Comparison of ENCODE assay signal across 23 cellular contexts in the genomic region with DNA sequence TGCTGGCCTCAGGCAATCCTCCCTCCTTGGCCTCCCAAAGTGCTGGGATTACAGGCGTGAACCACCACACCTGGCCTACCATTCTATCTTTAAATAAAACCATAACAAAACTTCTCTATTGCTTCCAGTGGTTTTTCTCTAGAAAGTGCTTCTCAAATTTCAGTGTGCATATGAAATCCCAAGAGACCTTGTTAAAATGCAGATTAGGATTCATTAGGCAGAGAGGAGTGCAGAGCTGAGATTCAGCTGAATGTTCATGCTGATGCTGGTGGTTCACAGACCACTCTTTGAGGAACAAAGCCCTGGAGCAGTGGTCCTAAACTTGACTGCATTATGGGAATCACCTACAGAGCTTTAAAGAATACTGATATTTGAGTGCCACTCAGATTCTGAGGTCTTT. TPM values are rescaled to one million over a fixed set of nuclear protein-coding genes. Genes with fewer than 3 reads are reported as not detected.
"Had no signal": no experiment of that assay in that cellular context is flagged by ENCODE, and none has a peak within 500 bp of the region (broad histone marks: within the 10 kb centered on the region; RNA-seq: fewer than 3 reads in every experiment).

No MANE protein-coding gene starts in this region.

- H3K9me3 ChIP-seq: ovary, testis, thyroid gland, transverse colon, vagina had no signal

- H3K4me2 ChIP-seq: smooth muscle cell had no signal

- ATAC-seq: natural killer cell; right lobe of liver; stimulated activated memory B cell treated with anti-CD40 and anti-IgM and Interleukin-4, amounts not matched to agents 10 μg/mL and 1 μg/mL and 100 μg/mL, for 72 hours; stimulated activated naive CD8-positive, alpha-beta T cell treated with anti-CD3 and anti-CD28 coated beads, Interleukin-15, Interleukin-2, amounts not matched to agents 100 U/mL and 50 U/mL, for 24 hours had no signal

- H3K27ac ChIP-seq: left ventricle myocardium inferior, ovary, right atrium auricular region, right lobe of liver, stomach, testis, thyroid gland, transverse colon, upper lobe of left lung, vagina had no signal

- H3K36me3 ChIP-seq: left ventricle myocardium inferior, ovary, right atrium auricular region, right lobe of liver, stomach, thyroid gland, transverse colon, upper lobe of left lung, vagina had no signal

- H3K27me3 ChIP-seq: ovary, right atrium auricular region, right lobe of liver, stomach, testis, thyroid gland, transverse colon, upper lobe of left lung, vagina had no signal

- H3K4me3 ChIP-seq: left ventricle myocardium inferior, lung, ovary, right atrium auricular region, right lobe of liver, smooth muscle cell, stomach, testis, thyroid gland, transverse colon, upper lobe of left lung, vagina had no signal

- DNase-seq: left ventricle myocardium inferior; mesendoderm; naive B cell; natural killer cell; ovary; right lobe of liver; stimulated activated CD4-positive, alpha-beta T cell treated with anti-CD3 and anti-CD28 coated beads, Interleukin-1b, Interleukin-23, amount 100 ng/mL, for 48 hours; stimulated activated CD4-positive, alpha-beta T cell treated with anti-CD3 and anti-CD28 coated beads, Interleukin-2, amount 100 ng/mL, for 48 hours; stimulated activated CD4-positive, alpha-beta T cell treated with anti-CD3 and anti-CD28 coated beads, Interleukin-4, amount 100 ng/mL, for 4 hours; stimulated activated CD8-positive, alpha-beta memory T cell treated with anti-CD3 and anti-CD28 coated beads, Interleukin-4, amount 100 ng/mL, for 48 hours; stimulated activated naive CD8-positive, alpha-beta T cell treated with anti-CD3 and anti-CD28 coated beads, Interleukin-15, Interleukin-2, amounts not matched to agents 100 U/mL and 50 U/mL, for 24 hours; stomach; testis; thyroid gland; transverse colon; upper lobe of left lung had no signal

- H3K4me1 ChIP-seq: left ventricle myocardium inferior, right atrium auricular region, right lobe of liver, stomach, testis, thyroid gland, transverse colon, upper lobe of left lung, vagina had no signal

RNA-seq across cellular contexts. Expression of gene C7, which starts 39.9 kb away (rescaled TPM):
- total RNA-seq: mononuclear cell, natural killer cell, renal cortical epithelial cell, smooth muscle cell had no signal
